10 cellular contexts compared by ENCODE assay signal in genomic region chr2:237686659-237687136, GRCh38. TPM values are rescaled to one million over a fixed set of nuclear protein-coding genes. Genes with fewer than 3 reads are reported as not detected.
DNase-seq lines count a peak whose midpoint lies in the region; ATAC-seq, FAIRE-seq and TF ChIP-seq lines count a peak whose summit lies in the region.
"Had no signal": no experiment of that assay in that cellular context is flagged by ENCODE, and none has a peak within 500 bp of the region (broad histone marks: within the 10 kb centered on the region; RNA-seq: fewer than 3 reads in every experiment).

No MANE protein-coding gene starts in this region.

- TF ChIP-seq CTCF in Calu3 (IDR thresholded peaks at IDR 0.05; ENCODE audit: unreplicated experiment) (peak; percentile 32), KMS-11 (conservative IDR thresholded peaks at IDR 0.05; ENCODE audit: low read depth, low read length) (0 out of 2 replicates have a peak, but pooled peaks have one; percentile 33), chondrocyte (IDR thresholded peaks at IDR 0.05) (peak; percentile 56), osteocyte (IDR thresholded peaks at IDR 0.05) (no peak)

- H3K4me1 ChIP-seq in KMS-11 (ENCODE audit: low read depth, poor library complexity, severe bottlenecking), result peaks cover 36% of the 10 kb centered on the region

- H3K27me3 Mint-ChIP-seq in Calu3 (ENCODE audit: unreplicated experiment), result no peaks in the 10 kb centered on the region
- no peaks in the 10 kb centered on the region for H3K27me3 Mint-ChIP-seq in chondrocyte (ENCODE audit: low read depth)
- H3K27me3 Mint-ChIP-seq in osteocyte (ENCODE audit: unreplicated experiment), result no peaks in the 10 kb centered on the region
- no peaks in the 10 kb centered on the region for H3K27me3 Mint-ChIP-seq in activated T-cell treated with anti-CD3 and anti-CD28 coated beads, Interleukin-2, amount 50 U/mL, for 72 hours (ENCODE audit: low read depth)

- no peaks in the 10 kb centered on the region for H3K36me3 ChIP-seq in KMS-11 (ENCODE audit: insufficient read depth)

- no peaks in the 10 kb centered on the region for H4K20me1 ChIP-seq in KMS-11 (ENCODE audit: insufficient read depth)

- FAIRE-seq in H54 (lab: Jason Lieb, UNC), result no peak

- CTCF ChIA-PET in Calu3 (lab: Charles Lee), result interaction anchor here (0.6 to 1.5 kb wide), 6 partner anchors 10 to 88 kb away, joined by 3 to 5 read pairs (median 4); no protein-coding TSS in a partner anchor

- H3K9me3 Mint-ChIP-seq in Calu3 (ENCODE audit: low read depth, unreplicated experiment), result no peaks in the 10 kb centered on the region
- H3K9me3 Mint-ChIP-seq in chondrocyte (ENCODE audit: low read depth), result no peaks in the 10 kb centered on the region
- H3K9me3 Mint-ChIP-seq in osteocyte (ENCODE audit: unreplicated experiment), result no peaks in the 10 kb centered on the region
- H3K9me3 Mint-ChIP-seq in activated T-cell treated with anti-CD3 and anti-CD28 coated beads, Interleukin-2, amount 50 U/mL, for 72 hours, result no peaks in the 10 kb centered on the region

- DNase-seq in Calu3 (no peak), chondrocyte (ENCODE audit: low spot score) (no peak), osteocyte (ENCODE audit: extremely low spot score, unreplicated experiment) (no peak), H54 (ENCODE audit: insufficient read length, low spot score) (no peak)
- DNase-seq in stimulated activated CD4-positive, alpha-beta T cell treated with anti-CD3 and anti-CD28 coated beads, Interleukin-2, amount 100 ng/mL, for 48 hours, result no peak
- no peak for DNase-seq in activated T-cell treated with anti-CD3 and anti-CD28 coated beads, Interleukin-2, amount 50 U/mL, for 72 hours
- DNase-seq: caudate nucleus, NCI-H446 had no signal

- H3K36me3 Mint-ChIP-seq in Calu3 (ENCODE audit: insufficient read depth, unreplicated experiment) (peaks cover 10% of the 10 kb centered on the region), chondrocyte (ENCODE audit: low read depth) (peaks cover 2% of the 10 kb centered on the region), osteocyte (ENCODE audit: unreplicated experiment) (peaks cover 17% of the 10 kb centered on the region)
- no peaks in the 10 kb centered on the region for H3K36me3 Mint-ChIP-seq in activated T-cell treated with anti-CD3 and anti-CD28 coated beads, Interleukin-2, amount 50 U/mL, for 72 hours (ENCODE audit: insufficient read depth in 2 of 2)

- no peak overlapping the region for H2AFZ ChIP-seq in KMS-11 (ENCODE audit: low read depth)

- H3K4me2 ChIP-seq in KMS-11, result no peak overlapping the region

- no peaks in the 10 kb centered on the region for H3K79me2 ChIP-seq in KMS-11 (ENCODE audit: insufficient read depth, low read depth)

- no peak overlapping the region for H3K27ac ChIP-seq in KMS-11

- no peak overlapping the region for H3K4me3 ChIP-seq in KMS-11 (IDR thresholded peaks at IDR 0.05; ENCODE audit: insufficient read depth, low read depth, low read length)

- H3K4me1 Mint-ChIP-seq in Calu3 (ENCODE audit: low read depth, unreplicated experiment), result peaks cover 38% of the 10 kb centered on the region
- H3K4me1 Mint-ChIP-seq in chondrocyte (ENCODE audit: low read depth), result peaks cover 43% of the 10 kb centered on the region
- H3K4me1 Mint-ChIP-seq in osteocyte (ENCODE audit: unreplicated experiment), result peaks cover 51% of the 10 kb centered on the region
- H3K4me1 Mint-ChIP-seq in activated T-cell treated with anti-CD3 and anti-CD28 coated beads, Interleukin-2, amount 50 U/mL, for 72 hours (ENCODE audit: low read depth), result peaks cover 49% of the 10 kb centered on the region

- BruUV-seq in Calu3 (replicated peaks; lab: Mats Ljungman, UMichigan), result no TSS peak

- H3K27me3 ChIP-seq in KMS-11 (ENCODE audit: insufficient read depth, low read depth), result no peaks in the 10 kb centered on the region

- TF ChIP-seq POLR2A in H54 (IDR thresholded peaks at IDR 0.05; ENCODE audit: low read depth, low read length), result no peak

- H3K9ac ChIP-seq in KMS-11, result no peak overlapping the region

- no peak for ATAC-seq in activated T-cell treated with anti-CD3 and anti-CD28 coated beads, Interleukin-2, amount 50 U/mL, for 72 hours (replicated peaks in 1 of 2)
- ATAC-seq in HG03280 (IDR thresholded peaks at IDR 0.05; ENCODE audit: unreplicated experiment), result no peak

- intact Hi-C loops in Calu3 (cut with micrococcal nuclease; ENCODE audit: unreplicated experiment), result no loop called here

- no peak overlapping the region for H3K27ac Mint-ChIP-seq in Calu3 (ENCODE audit: unreplicated experiment)
- H3K27ac Mint-ChIP-seq in chondrocyte (ENCODE audit: unreplicated experiment), result peak overlapping the region; percentile 94
- peak overlapping the region; percentile 99 for H3K27ac Mint-ChIP-seq in osteocyte (ENCODE audit: unreplicated experiment)
- H3K27ac Mint-ChIP-seq in activated T-cell treated with anti-CD3 and anti-CD28 coated beads, Interleukin-2, amount 50 U/mL, for 72 hours, result no peak overlapping the region

- H3K4me3 Mint-ChIP-seq in Calu3 (ENCODE audit: low read depth, unreplicated experiment), result no peak overlapping the region
- no peak overlapping the region for H3K4me3 Mint-ChIP-seq in chondrocyte (ENCODE audit: unreplicated experiment)
- H3K4me3 Mint-ChIP-seq in osteocyte (ENCODE audit: unreplicated experiment), result no peak overlapping the region
- peak overlapping the region in 1 of 2 donors; percentile 17 for H3K4me3 Mint-ChIP-seq in activated T-cell treated with anti-CD3 and anti-CD28 coated beads, Interleukin-2, amount 50 U/mL, for 72 hours

RNA-seq across cellular contexts. Expression of gene LRRFIP1, which starts 59.3 kb away (rescaled TPM):
- total RNA-seq in Calu3 (2022), result 152 and 161 TPM in 2 replicates
- 84.7 to 97.5 TPM (median 91.5 TPM) in 3 replicates for total RNA-seq in chondrocyte
- total RNA-seq in osteocyte, result 78.9 and 79.9 TPM in 2 replicates
- total RNA-seq in activated T-cell treated with anti-CD3 and anti-CD28 coated beads, Interleukin-2, amount 50 U/mL, for 72 hours, result 100 to 1,000 TPM; 198 to 239 TPM

Comparison
In these comparisons a context has a peak if more than half of its experiments do, and no peak if none do; other contexts are left out.
1. H3K27ac Mint-ChIP-seq: peak in chondrocyte (single experiment) and osteocyte (single experiment); none in Calu3 (single experiment) and activated T-cell treated with anti-CD3 and anti-CD28 coated beads, Interleukin-2, amount 50 U/mL, for 72 hours (single experiment).